In the genomic region with DNA sequence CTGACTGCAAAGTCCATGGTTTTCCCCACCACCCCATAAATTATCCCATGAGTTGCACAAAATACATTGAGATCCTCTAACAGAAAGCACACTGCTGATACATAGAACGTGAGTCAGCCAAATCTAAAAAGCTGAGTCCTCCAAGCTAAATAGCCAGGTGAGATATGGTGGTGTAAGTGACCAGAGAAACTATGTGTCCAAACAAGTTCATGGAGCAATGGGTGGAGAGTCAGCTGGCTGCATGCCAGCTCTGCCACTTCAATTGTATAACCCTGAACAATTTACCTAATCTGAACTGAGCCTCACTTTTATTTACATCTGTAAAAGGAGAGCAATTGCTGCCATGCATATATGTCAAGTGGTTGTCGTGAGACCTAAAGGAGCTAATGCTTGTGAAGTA, we compare ENCODE assay signal across 1 cellular context.
TF ChIP-seq lines count a peak whose summit lies in the region.

No MANE protein-coding gene starts in this region.

TF ChIP-seq in HepG2, 621 proteins besides CTCF, POLR2A, EP300 and RAD21 (continues in another document):
- no peak for TF ChIP-seq ZNF530 (CRISPR knock-in tag; IDR thresholded peaks at IDR 0.05; ENCODE audit: low read depth)
- TF ChIP-seq AGO2 (optimal IDR thresholded peaks at IDR 0.05; ENCODE audit: low read depth, low read length) = no peak
- peak in 1 of 2 experiments; percentile 56; a peak in 3 of 4 replicates for TF ChIP-seq MAFK (conservative IDR thresholded peaks at IDR 0.05 in 1 of 2, IDR thresholded peaks at IDR 0.05 in 1 of 2; ENCODE audit: low read length in 2 of 2)
- TF ChIP-seq RAD51 (IDR thresholded peaks at IDR 0.05; ENCODE audit: borderline replicate concordance) = no peak
- no peak for TF ChIP-seq ZNF468 (CRISPR knock-in tag; IDR thresholded peaks at IDR 0.05)
- TF ChIP-seq, protein P1, sequence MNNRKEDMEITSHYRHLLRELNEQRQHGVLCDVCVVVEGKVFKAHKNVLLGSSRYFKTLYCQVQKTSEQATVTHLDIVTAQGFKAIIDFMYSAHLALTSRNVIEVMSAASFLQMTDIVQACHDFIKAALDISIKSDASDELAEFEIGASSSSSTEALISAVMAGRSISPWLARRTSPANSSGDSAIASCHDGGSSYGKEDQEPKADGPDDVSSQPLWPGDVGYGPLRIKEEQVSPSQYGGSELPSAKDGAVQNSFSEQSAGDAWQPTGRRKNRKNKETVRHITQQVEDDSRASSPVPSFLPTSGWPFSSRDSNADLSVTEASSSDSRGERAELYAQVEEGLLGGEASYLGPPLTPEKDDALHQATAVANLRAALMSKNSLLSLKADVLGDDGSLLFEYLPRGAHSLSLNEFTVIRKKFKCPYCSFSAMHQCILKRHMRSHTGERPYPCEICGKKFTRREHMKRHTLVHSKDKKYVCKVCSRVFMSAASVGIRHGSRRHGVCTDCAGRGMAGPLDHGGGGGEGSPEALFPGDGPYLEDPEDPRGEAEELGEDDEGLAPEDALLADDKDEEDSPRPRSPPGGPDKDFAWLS (CRISPR knock-in tag; IDR thresholded peaks at IDR 0.05; ENCODE audit: borderline replicate concordance) = no peak
- TF ChIP-seq ZSCAN9 (CRISPR knock-in tag; IDR thresholded peaks at IDR 0.05; ENCODE audit: borderline replicate concordance) = no peak
- no peak for TF ChIP-seq ZNF225 (CRISPR knock-in tag; IDR thresholded peaks at IDR 0.05)
- no peak for TF ChIP-seq ZMAT3 (CRISPR knock-in tag; conservative IDR thresholded peaks at IDR 0.05)
- 0 out of 2 replicates have a peak, but pooled peaks have one; percentile 6 for TF ChIP-seq HNF4G (IDR thresholded peaks at IDR 0.05; ENCODE audit: borderline replicate concordance, low read depth, low read length)
- TF ChIP-seq HNF4G (CRISPR knock-in tag; IDR thresholded peaks at IDR 0.05; ENCODE audit: borderline replicate concordance, low read depth) = no peak
- TF ChIP-seq MYC (CRISPR knock-in tag; IDR thresholded peaks at IDR 0.05; ENCODE audit: borderline replicate concordance) = no peak
- peak; percentile 44; the same call in 1 of the 2 replicates for TF ChIP-seq ATM (IDR thresholded peaks at IDR 0.05; ENCODE audit: borderline replicate concordance)
- TF ChIP-seq ZMYM3 (CRISPR knock-in tag; IDR thresholded peaks at IDR 0.05) = no peak
- no peak for TF ChIP-seq SATB2 (CRISPR knock-in tag; IDR thresholded peaks at IDR 0.05)
- peak; percentile 31; the same call in 1 of the 2 replicates for TF ChIP-seq NFE2L2 (IDR thresholded peaks at IDR 0.05; ENCODE audit: low read length)
- TF ChIP-seq FOXC1 (CRISPR knock-in tag; IDR thresholded peaks at IDR 0.05; ENCODE audit: borderline replicate concordance) = no peak
- TF ChIP-seq NR2F1 (CRISPR knock-in tag; IDR thresholded peaks at IDR 0.05) = no peak
- no peak for TF ChIP-seq ZNF841 (CRISPR knock-in tag; IDR thresholded peaks at IDR 0.05; ENCODE audit: borderline replicate concordance)
- TF ChIP-seq, protein P2, sequence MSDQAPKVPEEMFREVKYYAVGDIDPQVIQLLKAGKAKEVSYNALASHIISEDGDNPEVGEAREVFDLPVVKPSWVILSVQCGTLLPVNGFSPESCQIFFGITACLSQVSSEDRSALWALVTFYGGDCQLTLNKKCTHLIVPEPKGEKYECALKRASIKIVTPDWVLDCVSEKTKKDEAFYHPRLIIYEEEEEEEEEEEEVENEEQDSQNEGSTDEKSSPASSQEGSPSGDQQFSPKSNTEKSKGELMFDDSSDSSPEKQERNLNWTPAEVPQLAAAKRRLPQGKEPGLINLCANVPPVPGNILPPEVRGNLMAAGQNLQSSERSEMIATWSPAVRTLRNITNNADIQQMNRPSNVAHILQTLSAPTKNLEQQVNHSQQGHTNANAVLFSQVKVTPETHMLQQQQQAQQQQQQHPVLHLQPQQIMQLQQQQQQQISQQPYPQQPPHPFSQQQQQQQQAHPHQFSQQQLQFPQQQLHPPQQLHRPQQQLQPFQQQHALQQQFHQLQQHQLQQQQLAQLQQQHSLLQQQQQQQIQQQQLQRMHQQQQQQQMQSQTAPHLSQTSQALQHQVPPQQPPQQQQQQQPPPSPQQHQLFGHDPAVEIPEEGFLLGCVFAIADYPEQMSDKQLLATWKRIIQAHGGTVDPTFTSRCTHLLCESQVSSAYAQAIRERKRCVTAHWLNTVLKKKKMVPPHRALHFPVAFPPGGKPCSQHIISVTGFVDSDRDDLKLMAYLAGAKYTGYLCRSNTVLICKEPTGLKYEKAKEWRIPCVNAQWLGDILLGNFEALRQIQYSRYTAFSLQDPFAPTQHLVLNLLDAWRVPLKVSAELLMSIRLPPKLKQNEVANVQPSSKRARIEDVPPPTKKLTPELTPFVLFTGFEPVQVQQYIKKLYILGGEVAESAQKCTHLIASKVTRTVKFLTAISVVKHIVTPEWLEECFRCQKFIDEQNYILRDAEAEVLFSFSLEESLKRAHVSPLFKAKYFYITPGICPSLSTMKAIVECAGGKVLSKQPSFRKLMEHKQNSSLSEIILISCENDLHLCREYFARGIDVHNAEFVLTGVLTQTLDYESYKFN (CRISPR knock-in tag; conservative IDR thresholded peaks at IDR 0.05) = 0 out of 2 replicates have a peak, but pooled peaks have one; percentile 19
- no peak for TF ChIP-seq ZNF317 (CRISPR knock-in tag; IDR thresholded peaks at IDR 0.05)
- no peak for TF ChIP-seq ZNF788 (CRISPR knock-in tag; IDR thresholded peaks at IDR 0.05; ENCODE audit: borderline replicate concordance)
- TF ChIP-seq ZNF180 (CRISPR knock-in tag; IDR thresholded peaks at IDR 0.05; ENCODE audit: borderline replicate concordance, low read depth) = no peak
- TF ChIP-seq, protein P3, sequence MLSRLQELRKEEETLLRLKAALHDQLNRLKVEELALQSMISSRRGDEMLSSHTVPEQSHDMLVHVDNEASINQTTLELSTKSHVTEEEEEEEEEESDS (CRISPR knock-in tag; IDR thresholded peaks at IDR 0.05; ENCODE audit: borderline replicate concordance) = no peak
- TF ChIP-seq ZNF567 (CRISPR knock-in tag; IDR thresholded peaks at IDR 0.05; ENCODE audit: borderline replicate concordance) = no peak
- TF ChIP-seq, protein P4, sequence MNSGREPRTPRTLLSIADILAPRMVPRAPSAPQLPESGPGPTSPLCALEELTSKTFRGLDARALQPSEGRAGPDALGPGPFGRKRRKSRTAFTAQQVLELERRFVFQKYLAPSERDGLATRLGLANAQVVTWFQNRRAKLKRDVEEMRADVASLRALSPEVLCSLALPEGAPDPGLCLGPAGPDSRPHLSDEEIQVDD (CRISPR knock-in tag; IDR thresholded peaks at IDR 0.05; ENCODE audit: borderline replicate concordance) = no peak
- TF ChIP-seq MAFF (IDR thresholded peaks at IDR 0.05; ENCODE audit: low read depth, low read length) = peak; percentile 42; the same call in 1 of the 2 replicates
- TF ChIP-seq SMYD3 (CRISPR knock-in tag; IDR thresholded peaks at IDR 0.05) = no peak
- 0 out of 2 replicates have a peak, but pooled peaks have one; percentile 29 for TF ChIP-seq HNF4A (CRISPR knock-in tag; IDR thresholded peaks at IDR 0.05)
- TF ChIP-seq, protein P5, sequence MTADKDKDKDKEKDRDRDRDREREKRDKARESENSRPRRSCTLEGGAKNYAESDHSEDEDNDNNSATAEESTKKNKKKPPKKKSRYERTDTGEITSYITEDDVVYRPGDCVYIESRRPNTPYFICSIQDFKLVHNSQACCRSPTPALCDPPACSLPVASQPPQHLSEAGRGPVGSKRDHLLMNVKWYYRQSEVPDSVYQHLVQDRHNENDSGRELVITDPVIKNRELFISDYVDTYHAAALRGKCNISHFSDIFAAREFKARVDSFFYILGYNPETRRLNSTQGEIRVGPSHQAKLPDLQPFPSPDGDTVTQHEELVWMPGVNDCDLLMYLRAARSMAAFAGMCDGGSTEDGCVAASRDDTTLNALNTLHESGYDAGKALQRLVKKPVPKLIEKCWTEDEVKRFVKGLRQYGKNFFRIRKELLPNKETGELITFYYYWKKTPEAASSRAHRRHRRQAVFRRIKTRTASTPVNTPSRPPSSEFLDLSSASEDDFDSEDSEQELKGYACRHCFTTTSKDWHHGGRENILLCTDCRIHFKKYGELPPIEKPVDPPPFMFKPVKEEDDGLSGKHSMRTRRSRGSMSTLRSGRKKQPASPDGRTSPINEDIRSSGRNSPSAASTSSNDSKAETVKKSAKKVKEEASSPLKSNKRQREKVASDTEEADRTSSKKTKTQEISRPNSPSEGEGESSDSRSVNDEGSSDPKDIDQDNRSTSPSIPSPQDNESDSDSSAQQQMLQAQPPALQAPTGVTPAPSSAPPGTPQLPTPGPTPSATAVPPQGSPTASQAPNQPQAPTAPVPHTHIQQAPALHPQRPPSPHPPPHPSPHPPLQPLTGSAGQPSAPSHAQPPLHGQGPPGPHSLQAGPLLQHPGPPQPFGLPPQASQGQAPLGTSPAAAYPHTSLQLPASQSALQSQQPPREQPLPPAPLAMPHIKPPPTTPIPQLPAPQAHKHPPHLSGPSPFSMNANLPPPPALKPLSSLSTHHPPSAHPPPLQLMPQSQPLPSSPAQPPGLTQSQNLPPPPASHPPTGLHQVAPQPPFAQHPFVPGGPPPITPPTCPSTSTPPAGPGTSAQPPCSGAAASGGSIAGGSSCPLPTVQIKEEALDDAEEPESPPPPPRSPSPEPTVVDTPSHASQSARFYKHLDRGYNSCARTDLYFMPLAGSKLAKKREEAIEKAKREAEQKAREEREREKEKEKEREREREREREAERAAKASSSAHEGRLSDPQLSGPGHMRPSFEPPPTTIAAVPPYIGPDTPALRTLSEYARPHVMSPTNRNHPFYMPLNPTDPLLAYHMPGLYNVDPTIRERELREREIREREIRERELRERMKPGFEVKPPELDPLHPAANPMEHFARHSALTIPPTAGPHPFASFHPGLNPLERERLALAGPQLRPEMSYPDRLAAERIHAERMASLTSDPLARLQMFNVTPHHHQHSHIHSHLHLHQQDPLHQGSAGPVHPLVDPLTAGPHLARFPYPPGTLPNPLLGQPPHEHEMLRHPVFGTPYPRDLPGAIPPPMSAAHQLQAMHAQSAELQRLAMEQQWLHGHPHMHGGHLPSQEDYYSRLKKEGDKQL (CRISPR knock-in tag; IDR thresholded peaks at IDR 0.05; ENCODE audit: low read depth) = no peak
- TF ChIP-seq ZNF614 (CRISPR knock-in tag; IDR thresholded peaks at IDR 0.05; ENCODE audit: borderline replicate concordance) = no peak
- TF ChIP-seq, protein P6, sequence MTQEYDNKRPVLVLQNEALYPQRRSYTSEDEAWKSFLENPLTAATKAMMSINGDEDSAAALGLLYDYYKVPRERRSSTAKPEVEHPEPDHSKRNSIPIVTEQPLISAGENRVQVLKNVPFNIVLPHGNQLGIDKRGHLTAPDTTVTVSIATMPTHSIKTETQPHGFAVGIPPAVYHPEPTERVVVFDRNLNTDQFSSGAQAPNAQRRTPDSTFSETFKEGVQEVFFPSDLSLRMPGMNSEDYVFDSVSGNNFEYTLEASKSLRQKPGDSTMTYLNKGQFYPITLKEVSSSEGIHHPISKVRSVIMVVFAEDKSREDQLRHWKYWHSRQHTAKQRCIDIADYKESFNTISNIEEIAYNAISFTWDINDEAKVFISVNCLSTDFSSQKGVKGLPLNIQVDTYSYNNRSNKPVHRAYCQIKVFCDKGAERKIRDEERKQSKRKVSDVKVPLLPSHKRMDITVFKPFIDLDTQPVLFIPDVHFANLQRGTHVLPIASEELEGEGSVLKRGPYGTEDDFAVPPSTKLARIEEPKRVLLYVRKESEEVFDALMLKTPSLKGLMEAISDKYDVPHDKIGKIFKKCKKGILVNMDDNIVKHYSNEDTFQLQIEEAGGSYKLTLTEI (CRISPR knock-in tag; conservative IDR thresholded peaks at IDR 0.05) = no peak
- peak; percentile 14; the same call in 1 of the 2 replicates for TF ChIP-seq SALL1 (CRISPR knock-in tag; IDR thresholded peaks at IDR 0.05)
- no peak for TF ChIP-seq U2AF2 (IDR thresholded peaks at IDR 0.05; ENCODE audit: low read depth, low read length)
- TF ChIP-seq HMG20B (CRISPR knock-in tag; conservative IDR thresholded peaks at IDR 0.05) = no peak
- no peak for TF ChIP-seq CENPX (CRISPR knock-in tag; IDR thresholded peaks at IDR 0.05)
- no peak for TF ChIP-seq ZNF749 (CRISPR knock-in tag; IDR thresholded peaks at IDR 0.05; ENCODE audit: borderline replicate concordance)
- no peak for TF ChIP-seq ZNF282 (IDR thresholded peaks at IDR 0.05; ENCODE audit: partially characterized antibody)
- no peak for TF ChIP-seq HNRNPUL1 (IDR thresholded peaks at IDR 0.05; ENCODE audit: low read depth, low read length)
- TF ChIP-seq TCF7L2 (IDR thresholded peaks at IDR 0.05; ENCODE audit: low read depth, low read length) = no peak
- TF ChIP-seq DMAP1 (CRISPR knock-in tag; IDR thresholded peaks at IDR 0.05) = no peak
- peak; percentile 82 for TF ChIP-seq MAFG (CRISPR knock-in tag; IDR thresholded peaks at IDR 0.05)
- TF ChIP-seq, protein P7, sequence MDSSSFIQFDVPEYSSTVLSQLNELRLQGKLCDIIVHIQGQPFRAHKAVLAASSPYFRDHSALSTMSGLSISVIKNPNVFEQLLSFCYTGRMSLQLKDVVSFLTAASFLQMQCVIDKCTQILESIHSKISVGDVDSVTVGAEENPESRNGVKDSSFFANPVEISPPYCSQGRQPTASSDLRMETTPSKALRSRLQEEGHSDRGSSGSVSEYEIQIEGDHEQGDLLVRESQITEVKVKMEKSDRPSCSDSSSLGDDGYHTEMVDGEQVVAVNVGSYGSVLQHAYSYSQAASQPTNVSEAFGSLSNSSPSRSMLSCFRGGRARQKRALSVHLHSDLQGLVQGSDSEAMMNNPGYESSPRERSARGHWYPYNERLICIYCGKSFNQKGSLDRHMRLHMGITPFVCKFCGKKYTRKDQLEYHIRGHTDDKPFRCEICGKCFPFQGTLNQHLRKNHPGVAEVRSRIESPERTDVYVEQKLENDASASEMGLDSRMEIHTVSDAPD (CRISPR knock-in tag; IDR thresholded peaks at IDR 0.05) = no peak
- TF ChIP-seq ATF1 (CRISPR knock-in tag; IDR thresholded peaks at IDR 0.05) = no peak
- TF ChIP-seq REL (CRISPR knock-in tag; conservative IDR thresholded peaks at IDR 0.05) = no peak
- TF ChIP-seq NFIC (IDR thresholded peaks at IDR 0.05; ENCODE audit: low read length) = peak; percentile 39; the same call in 1 of the 2 replicates
- no peak for TF ChIP-seq YEATS2 (CRISPR knock-in tag; IDR thresholded peaks at IDR 0.05; ENCODE audit: borderline replicate concordance)
- no peak for TF ChIP-seq DPF2 (CRISPR knock-in tag; IDR thresholded peaks at IDR 0.05; ENCODE audit: borderline replicate concordance, low read depth)
- TF ChIP-seq LCORL (IDR thresholded peaks at IDR 0.05) = peak; percentile 93
- no peak for TF ChIP-seq LCORL (CRISPR knock-in tag; IDR thresholded peaks at IDR 0.05)
- TF ChIP-seq POGZ (CRISPR knock-in tag; IDR thresholded peaks at IDR 0.05) = no peak
- no peak for TF ChIP-seq SOX6 (IDR thresholded peaks at IDR 0.05)
- peak; percentile 25; the same call in 1 of the 2 replicates for TF ChIP-seq SOX6 (CRISPR knock-in tag; IDR thresholded peaks at IDR 0.05)
- no peak for TF ChIP-seq GATAD1 (CRISPR knock-in tag; IDR thresholded peaks at IDR 0.05)
- TF ChIP-seq, protein P8, sequence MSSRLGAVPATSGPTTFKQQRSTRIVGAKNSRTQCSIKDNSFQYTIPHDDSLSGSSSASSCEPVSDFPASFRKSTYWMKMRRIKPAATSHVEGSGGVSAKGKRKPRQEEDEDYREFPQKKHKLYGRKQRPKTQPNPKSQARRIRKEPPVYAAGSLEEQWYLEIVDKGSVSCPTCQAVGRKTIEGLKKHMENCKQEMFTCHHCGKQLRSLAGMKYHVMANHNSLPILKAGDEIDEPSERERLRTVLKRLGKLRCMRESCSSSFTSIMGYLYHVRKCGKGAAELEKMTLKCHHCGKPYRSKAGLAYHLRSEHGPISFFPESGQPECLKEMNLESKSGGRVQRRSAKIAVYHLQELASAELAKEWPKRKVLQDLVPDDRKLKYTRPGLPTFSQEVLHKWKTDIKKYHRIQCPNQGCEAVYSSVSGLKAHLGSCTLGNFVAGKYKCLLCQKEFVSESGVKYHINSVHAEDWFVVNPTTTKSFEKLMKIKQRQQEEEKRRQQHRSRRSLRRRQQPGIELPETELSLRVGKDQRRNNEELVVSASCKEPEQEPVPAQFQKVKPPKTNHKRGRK (CRISPR knock-in tag; IDR thresholded peaks at IDR 0.05) = no peak
